In genomic region chr17:63523256-63523869, GRCh38 we compare ENCODE assay signal across 1 cellular context.
TF ChIP-seq lines count a peak whose summit lies in the region.

Gene KCNH6, plus strand, starts transcription at chr17:63523358. Its CDS starts 56 bp downstream, at chr17:63523414.

TF ChIP-seq in HepG2, 621 proteins besides CTCF, POLR2A, EP300 and RAD21 (continued from another document):
- TF ChIP-seq ZNF280B (CRISPR knock-in tag; IDR thresholded peaks at IDR 0.05; ENCODE audit: borderline replicate concordance) (no peak), CBX2 (IDR thresholded peaks at IDR 0.05; ENCODE audit: low read depth, low read length) (no peak), CBX2 (CRISPR knock-in tag; IDR thresholded peaks at IDR 0.05; ENCODE audit: low read depth) (0 out of 2 replicates have a peak, but pooled peaks have one; percentile 2), SPEN (CRISPR knock-in tag; IDR thresholded peaks at IDR 0.05; ENCODE audit: low read depth) (0 out of 2 replicates have a peak, but pooled peaks have one; percentile 6), THAP9 (CRISPR knock-in tag; IDR thresholded peaks at IDR 0.05; ENCODE audit: borderline replicate concordance) (no peak), ZNF329 (CRISPR knock-in tag; IDR thresholded peaks at IDR 0.05; ENCODE audit: low read depth) (peak; percentile 20; the same call in 1 of the 2 replicates), NR0B2 (CRISPR knock-in tag; IDR thresholded peaks at IDR 0.05) (no peak), ZNF749 (CRISPR knock-in tag; IDR thresholded peaks at IDR 0.05; ENCODE audit: borderline replicate concordance) (0 out of 2 replicates have a peak, but pooled peaks have one; percentile 5), ATF7-NPFF (CRISPR knock-in tag; IDR thresholded peaks at IDR 0.05; ENCODE audit: low read depth) (no peak), PHF8 (CRISPR knock-in tag; IDR thresholded peaks at IDR 0.05) (no peak), ZFP36L1 (CRISPR knock-in tag; IDR thresholded peaks at IDR 0.05) (0 out of 2 replicates have a peak, but pooled peaks have one; percentile 4), ZNF563 (CRISPR knock-in tag; IDR thresholded peaks at IDR 0.05) (0 out of 2 replicates have a peak, but pooled peaks have one; percentile 34), REST (IDR thresholded peaks at IDR 0.05; ENCODE audit: borderline replicate concordance in 1 of 2, low read depth in 1 of 2, low read length in 2 of 2) (no peak), ZNF468 (CRISPR knock-in tag; IDR thresholded peaks at IDR 0.05) (0 out of 2 replicates have a peak, but pooled peaks have one; percentile 9), BCL6 (CRISPR knock-in tag; IDR thresholded peaks at IDR 0.05) (no peak), PRMT3 (CRISPR knock-in tag; IDR thresholded peaks at IDR 0.05; ENCODE audit: borderline replicate concordance, low read depth) (0 out of 2 replicates have a peak, but pooled peaks have one; percentile 16), ZNF431 (CRISPR knock-in tag; IDR thresholded peaks at IDR 0.05; ENCODE audit: borderline replicate concordance, low read depth) (no peak), NCOA2 (CRISPR knock-in tag; IDR thresholded peaks at IDR 0.05) (no peak), BATF2 (CRISPR knock-in tag; IDR thresholded peaks at IDR 0.05) (no peak), ZBTB37 (CRISPR knock-in tag; IDR thresholded peaks at IDR 0.05) (no peak), KDM3A (CRISPR knock-in tag; IDR thresholded peaks at IDR 0.05; ENCODE audit: low read depth) (no peak), ZNF709 (CRISPR knock-in tag; IDR thresholded peaks at IDR 0.05) (0 out of 2 replicates have a peak, but pooled peaks have one; percentile 26), ZNF503 (CRISPR knock-in tag; IDR thresholded peaks at IDR 0.05) (no peak), SMYD3 (CRISPR knock-in tag; IDR thresholded peaks at IDR 0.05) (no peak), ZNF333 (CRISPR knock-in tag; IDR thresholded peaks at IDR 0.05; ENCODE audit: borderline replicate concordance) (no peak), LBX2 (CRISPR knock-in tag; IDR thresholded peaks at IDR 0.05; ENCODE audit: borderline replicate concordance) (peak; percentile 11), ZSCAN25 (CRISPR knock-in tag; IDR thresholded peaks at IDR 0.05) (peak; percentile 95), HIVEP1 (CRISPR knock-in tag; IDR thresholded peaks at IDR 0.05) (0 out of 2 replicates have a peak, but pooled peaks have one; percentile 1), HOXA3 (CRISPR knock-in tag; IDR thresholded peaks at IDR 0.05) (no peak), ZNF639 (CRISPR knock-in tag; conservative IDR thresholded peaks at IDR 0.05) (no peak), HNF1A (IDR thresholded peaks at IDR 0.05; ENCODE audit: low read depth) (no peak), HNF1A (CRISPR knock-in tag; IDR thresholded peaks at IDR 0.05; ENCODE audit: borderline replicate concordance) (0 out of 2 replicates have a peak, but pooled peaks have one; percentile 1), PAF1 (CRISPR knock-in tag; IDR thresholded peaks at IDR 0.05) (no peak)
